Comparison of ENCODE assay signal across 1 cellular context in the genomic region with DNA sequence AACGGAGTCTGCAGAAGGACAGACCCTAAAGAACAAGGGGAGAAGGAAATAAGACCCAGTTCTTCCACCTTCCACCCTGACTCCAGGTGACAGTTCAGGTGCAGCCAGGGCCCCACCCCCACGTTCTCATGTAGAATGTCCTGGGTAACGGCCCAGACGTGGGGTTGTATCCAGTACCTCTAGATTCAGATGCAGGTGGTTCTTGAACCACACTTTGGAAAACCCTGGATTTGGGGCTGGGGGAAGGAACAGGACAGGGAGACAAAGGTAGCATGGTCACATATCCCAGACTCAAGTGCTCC.
TF ChIP-seq lines count a peak whose summit lies in the region.

No MANE protein-coding gene starts in this region.

TF ChIP-seq in endothelial cell of umbilical vein, 7 proteins besides CTCF, POLR2A, EP300 and RAD21:
- no peak for TF ChIP-seq GATA2 (IDR thresholded peaks at IDR 0.05; ENCODE audit: insufficient read depth, insufficient read length, low read depth, low read length)
- TF ChIP-seq POLR2AphosphoS5 (IDR thresholded peaks at IDR 0.05; ENCODE audit: insufficient read depth, low read depth, low read length): no peak
- TF ChIP-seq EZH2 (IDR thresholded peaks at IDR 0.05; ENCODE audit: borderline replicate concordance, low read depth, low read length, severe bottlenecking): no peak
- no peak for TF ChIP-seq JUN (IDR thresholded peaks at IDR 0.05; ENCODE audit: borderline replicate concordance, insufficient read depth, insufficient read length, low read depth)
- TF ChIP-seq MAX (IDR thresholded peaks at IDR 0.05; ENCODE audit: insufficient read depth, insufficient read length): no peak
- no peak for TF ChIP-seq FOS (IDR thresholded peaks at IDR 0.05; ENCODE audit: borderline replicate concordance, insufficient read depth, low read length)
- TF ChIP-seq MYC (IDR thresholded peaks at IDR 0.05; ENCODE audit: low read depth, low read length): no peak
